In genomic region chr11:64447717-64448598, GRCh38 we compare ENCODE assay signal across 7 cellular contexts.
A peak's percentile ranks its signal among the peaks of the same experiment; 100 is the strongest.
DNase-seq lines count a peak whose midpoint lies in the region; ATAC-seq, FAIRE-seq and TF ChIP-seq lines count a peak whose summit lies in the region.

No MANE protein-coding gene starts in this region.

- no peaks in the 10 kb centered on the region for H3K79me2 ChIP-seq in GM12878 (ENCODE audit: control insufficient read depth, insufficient read depth, low read length)

- peak in 1 of 2 experiments; percentile 44; a peak in 1 of 4 replicates for TF ChIP-seq EP300 in GM12878 (IDR thresholded peaks at IDR 0.05; ENCODE audit: borderline replicate concordance in 1 of 2, control insufficient read depth in 1 of 2, low read depth in 2 of 2, low read length in 2 of 2)

- ATAC-seq in GM12878: peak; percentile 73
- peak; percentile 59 to 75 (median 71) for ATAC-seq in right lobe of liver
- no peak for ATAC-seq in thoracic aorta (ENCODE audit: insufficient number of reproducible peaks, low FRiP score, low read depth)
- no peak for ATAC-seq in HG02840 (IDR thresholded peaks at IDR 0.05; ENCODE audit: low FRiP score, unreplicated experiment)

- H3K36me3 ChIP-seq in MG63 (no peaks in the 10 kb centered on the region), GM12878 (ENCODE audit: control insufficient read depth in 2 of 2, insufficient read depth in 2 of 2, low read length in 1 of 2) (no peaks in the 10 kb centered on the region), right lobe of liver (no peaks in the 10 kb centered on the region), thoracic aorta (no peaks in the 10 kb centered on the region)

- no peaks in the 10 kb centered on the region for H3K9me3 ChIP-seq in MG63
- H3K9me3 ChIP-seq in GM12878 (replicated peaks; ENCODE audit: control insufficient read depth, insufficient read depth, low read length): no peaks in the 10 kb centered on the region; the same call in 2 of the 3 replicates
- no peaks in the 10 kb centered on the region for H3K9me3 ChIP-seq in right lobe of liver
- no peaks in the 10 kb centered on the region for H3K9me3 ChIP-seq in thoracic aorta

- FAIRE-seq in GM12878 (lab: Jason Lieb, UNC): peak; percentile 62

- BruUV-seq in GM12878 (replicated peaks; lab: Mats Ljungman, UMichigan): no TSS peak

- H3K9ac ChIP-seq in GM12878 (ENCODE audit: control insufficient read depth, insufficient read depth, low read length): peak overlapping the region; percentile 43; the same call in 1 of the 2 replicates

- H3K27me3 ChIP-seq in MG63: no peaks in the 10 kb centered on the region; the same call in 1 of the 2 replicates
- H3K27me3 ChIP-seq in GM12878 (replicated peaks in 1 of 2; ENCODE audit: control insufficient read depth in 2 of 2, insufficient read depth in 2 of 2, low read length in 1 of 2): 0 out of 4 replicates have a peak, but pooled peaks cover 0 to 2% of the 10 kb centered on the region in 2 experiments
- no peaks in the 10 kb centered on the region for H3K27me3 ChIP-seq in right lobe of liver
- H3K27me3 ChIP-seq in thoracic aorta (replicated peaks; ENCODE audit: insufficient read depth): no peaks in the 10 kb centered on the region

- CTCF ChIA-PET in GM12878 (lab: Yijun Ruan, JAX): interaction anchor here (0.6 to 4.0 kb wide), 28 partner anchors 9 to 401 kb away, joined by 3 to 52 read pairs (median 7); partner anchors contain the start of genes ESRRA and RPS6KA4

- no peaks in the 10 kb centered on the region for H4K20me1 ChIP-seq in GM12878 (ENCODE audit: control insufficient read depth, insufficient read depth)

- TF ChIP-seq POLR2A in GM12878 (IDR thresholded peaks at IDR 0.05; ENCODE audit: low read depth, low read length) (no peak), right lobe of liver (IDR thresholded peaks at IDR 0.05) (no peak)

- peak overlapping the region; percentile 31; the same call in 1 of the 2 replicates for H2AFZ ChIP-seq in GM12878 (ENCODE audit: control insufficient read depth, low read depth, low read length)

- peak overlapping the region; percentile 5; the same call in 1 of the 2 replicates for H3K4me3 ChIP-seq in MG63
- peak overlapping the region; percentile 67; the same call in 1 of the 2 replicates for H3K4me3 ChIP-seq in GM12878
- peak overlapping the region; percentile 7 to 26 (median 14) for H3K4me3 ChIP-seq in right lobe of liver
- H3K4me3 ChIP-seq in thoracic aorta: peak overlapping the region; percentile 70

- peaks cover 21% of the 10 kb centered on the region for H3K4me1 ChIP-seq in GM12878 (ENCODE audit: control insufficient read depth, insufficient read depth, low read length)
- H3K4me1 ChIP-seq in right lobe of liver: peaks cover 0 to 19% (median 8%) of the 10 kb centered on the region in 4 donors
- H3K4me1 ChIP-seq in thoracic aorta (ENCODE audit: control insufficient read depth in 1 of 2, low read depth in 2 of 2): peaks cover 22 to 39% of the 10 kb centered on the region in 2 donors

- DNase-seq in GM10266 (ENCODE audit: extremely low spot score) (peak; percentile 37), MG63 (peak; percentile 72), GM12878 (ENCODE audit: low read depth, low spot score) (peak; percentile 40), right lobe of liver (peak; percentile 60 to 79 (median 73)), thoracic aorta (ENCODE audit: low spot score) (no peak), DMS79 treated with DMSO at 0.1 percent for 48 hours (lab: John Stamatoyannopoulos, UW) (no peak)

- 14% methylated on average over 18 of the region's 18 CpGs for WGBS in GM12878 (ENCODE audit: insufficient coverage, insufficient replicate concordance, low lambda C conversion rate, missing lambda C conversion rate)
- 5% methylated on average over 17 of the region's 18 CpGs for WGBS in right lobe of liver (ENCODE audit: insufficient coverage, low coverage, low lambda C conversion rate, missing lambda C conversion rate)

- no peak for TF ChIP-seq CTCF in GM10266 (IDR thresholded peaks at IDR 0.05; ENCODE audit: control insufficient read depth, insufficient read depth, low read depth, missing control alignments)
- TF ChIP-seq CTCF in GM12878 (IDR thresholded peaks at IDR 0.05 in 2 of 3, conservative IDR thresholded peaks at IDR 0.05 in 1 of 3; ENCODE audit: control insufficient read depth in 2 of 3, extremely low read depth in 1 of 3, insufficient read depth in 1 of 3, low read depth in 3 of 3, low read length in 3 of 3): no peak
- no peak for TF ChIP-seq CTCF in right lobe of liver (IDR thresholded peaks at IDR 0.05)
- TF ChIP-seq CTCF in thoracic aorta (IDR thresholded peaks at IDR 0.05): no peak

- POLR2A ChIA-PET in GM12878 (lab: Charles Lee): interaction anchor here (0.6 to 1.0 kb wide), 2 partner anchors 88 to 143 kb away, joined by 3 to 4 read pairs; no protein-coding TSS in a partner anchor

- in situ Hi-C loops in GM12878 (cut with MboI): no loop called here

- RAD21 ChIA-PET in GM12878 (lab: Charles Lee; ENCODE audit: unreplicated experiment): interaction anchor here (0.6 to 3.5 kb wide), 5 partner anchors 88 to 241 kb away, joined by 3 to 20 read pairs (median 8); no protein-coding TSS in a partner anchor

- peak overlapping the region; percentile 96 for H3K4me2 ChIP-seq in GM12878 (ENCODE audit: control insufficient read depth, insufficient read depth)

- TF ChIP-seq RAD21 in GM12878 (IDR thresholded peaks at IDR 0.05; ENCODE audit: insufficient read depth, low read depth, low read length): no peak

- H3K27ac ChIP-seq in GM12878 (ENCODE audit: control insufficient read depth, insufficient read depth): peak overlapping the region; percentile 58
- H3K27ac ChIP-seq in right lobe of liver: peak overlapping the region in 2 of 3 donors; percentile 20 to 47
- H3K27ac ChIP-seq in thoracic aorta: peak overlapping the region; percentile 71 to 75

- SMC1A ChIA-PET in GM12878 (lab: Charles Lee; ENCODE audit: uncharacterized antibody, unreplicated experiment): interaction anchor here (1.1 to 1.6 kb wide), 3 partner anchors 10 to 192 kb away, joined by 3 to 4 read pairs (median 3); no protein-coding TSS in a partner anchor

- intact Hi-C loops in GM12878 (cut with micrococcal nuclease; ENCODE audit: unreplicated experiment): loop anchor here (2.0 to 5.0 kb wide), 4 partner anchors 91 to 295 kb away; partner anchors contain the start of genes RPS6KA4 and TRMT112
- intact Hi-C loops in right lobe of liver (cut with DNase I): no loop called here

TF ChIP-seq in GM12878, 131 proteins besides CTCF, POLR2A, EP300 and RAD21:
- TF ChIP-seq RCOR1 (conservative IDR thresholded peaks at IDR 0.05; ENCODE audit: low read depth, low read length) (no peak), ZSCAN29 (IDR thresholded peaks at IDR 0.05) (peak; percentile 82), YY1 (IDR thresholded peaks at IDR 0.05; ENCODE audit: low read depth, low read length) (0 out of 2 replicates have a peak, but pooled peaks have one; percentile 4), SREBF2 (IDR thresholded peaks at IDR 0.05; ENCODE audit: low read length) (no peak), POU2F2 (IDR thresholded peaks at IDR 0.05; ENCODE audit: borderline replicate concordance, low read depth, low read length) (no peak), TCF12 (IDR thresholded peaks at IDR 0.05; ENCODE audit: low read depth, low read length) (peak; percentile 42; the same call in 1 of the 2 replicates), EED (IDR thresholded peaks at IDR 0.05; ENCODE audit: low read depth) (peak; percentile 90), DPF2 (IDR thresholded peaks at IDR 0.05) (peak; percentile 61; the same call in 1 of the 2 replicates), MTA2 (IDR thresholded peaks at IDR 0.05; ENCODE audit: low read depth) (peak; percentile 33; the same call in 1 of the 2 replicates), POLR2AphosphoS2 (IDR thresholded peaks at IDR 0.05; ENCODE audit: low read depth, low read length) (no peak), ETV6 (conservative IDR thresholded peaks at IDR 0.05 in 1 of 2, IDR thresholded peaks at IDR 0.05 in 1 of 2; ENCODE audit: borderline replicate concordance in 1 of 2, low read depth in 1 of 2) (peak in 1 of 2 experiments; percentile 46; a peak in 1 of 4 replicates), MYC (IDR thresholded peaks at IDR 0.05; ENCODE audit: insufficient read depth, insufficient read length, insufficient replicate concordance, low read length, severe bottlenecking) (no peak), IRF4 (IDR thresholded peaks at IDR 0.05; ENCODE audit: low read depth, low read length) (0 out of 2 replicates have a peak, but pooled peaks have one; percentile 55), CHD4 (IDR thresholded peaks at IDR 0.05) (no peak), IKZF2 (IDR thresholded peaks at IDR 0.05) (peak; percentile 84 to 88), GATAD2B (conservative IDR thresholded peaks at IDR 0.05; ENCODE audit: low read depth) (peak; percentile 55; the same call in 1 of the 2 replicates), SPI1 (IDR thresholded peaks at IDR 0.05; ENCODE audit: borderline replicate concordance, insufficient read depth, low read depth, low read length) (peak; percentile 96), BHLHE40 (IDR thresholded peaks at IDR 0.05; ENCODE audit: borderline replicate concordance in 1 of 2, low read depth in 2 of 2, low read length in 1 of 2) (peak; percentile 20 to 44; a peak in 2 of 4 replicates), IKZF1 (conservative IDR thresholded peaks at IDR 0.05) (peak; percentile 85), RUNX3 (IDR thresholded peaks at IDR 0.05; ENCODE audit: low read length) (peak; percentile 66)
- TF ChIP-seq, protein P1, sequence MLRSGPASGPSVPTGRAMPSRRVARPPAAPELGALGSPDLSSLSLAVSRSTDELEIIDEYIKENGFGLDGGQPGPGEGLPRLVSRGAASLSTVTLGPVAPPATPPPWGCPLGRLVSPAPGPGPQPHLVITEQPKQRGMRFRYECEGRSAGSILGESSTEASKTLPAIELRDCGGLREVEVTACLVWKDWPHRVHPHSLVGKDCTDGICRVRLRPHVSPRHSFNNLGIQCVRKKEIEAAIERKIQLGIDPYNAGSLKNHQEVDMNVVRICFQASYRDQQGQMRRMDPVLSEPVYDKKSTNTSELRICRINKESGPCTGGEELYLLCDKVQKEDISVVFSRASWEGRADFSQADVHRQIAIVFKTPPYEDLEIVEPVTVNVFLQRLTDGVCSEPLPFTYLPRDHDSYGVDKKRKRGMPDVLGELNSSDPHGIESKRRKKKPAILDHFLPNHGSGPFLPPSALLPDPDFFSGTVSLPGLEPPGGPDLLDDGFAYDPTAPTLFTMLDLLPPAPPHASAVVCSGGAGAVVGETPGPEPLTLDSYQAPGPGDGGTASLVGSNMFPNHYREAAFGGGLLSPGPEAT (IDR thresholded peaks at IDR 0.05; ENCODE audit: low read depth): peak; percentile 66; the same call in 1 of the 2 replicates
- TF ChIP-seq, protein P2, sequence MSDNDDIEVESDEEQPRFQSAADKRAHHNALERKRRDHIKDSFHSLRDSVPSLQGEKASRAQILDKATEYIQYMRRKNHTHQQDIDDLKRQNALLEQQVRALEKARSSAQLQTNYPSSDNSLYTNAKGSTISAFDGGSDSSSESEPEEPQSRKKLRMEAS (IDR thresholded peaks at IDR 0.05; ENCODE audit: low read depth, low read length): no peak
TF ChIP-seq in GM12878: peak in this region for 15.

Comparison
In these comparisons a context has a peak if more than half of its experiments do, and no peak if none do; other contexts are left out.
1. DNase-seq: peak in GM10266 (single experiment), MG63 (single experiment), GM12878 (single experiment) and right lobe of liver (3 of 3); none in thoracic aorta (single experiment) and DMS79 treated with DMSO at 0.1 percent for 48 hours (single experiment).
2. H3K4me3 ChIP-seq: peak in every context shown above with its lines; median percentile 70 in thoracic aorta; 67 in GM12878; 14 in right lobe of liver; 5 in MG63.
3. ATAC-seq: peak in GM12878 (single experiment) and right lobe of liver (4 of 4); none in thoracic aorta (single experiment) and HG02840 (single experiment).
4. Peak in every context shown above with its lines, with median percentiles within 50 percentile points of each other: H3K27ac ChIP-seq.